Comparison of ENCODE assay signal across 1 cellular context in the genomic region with DNA sequence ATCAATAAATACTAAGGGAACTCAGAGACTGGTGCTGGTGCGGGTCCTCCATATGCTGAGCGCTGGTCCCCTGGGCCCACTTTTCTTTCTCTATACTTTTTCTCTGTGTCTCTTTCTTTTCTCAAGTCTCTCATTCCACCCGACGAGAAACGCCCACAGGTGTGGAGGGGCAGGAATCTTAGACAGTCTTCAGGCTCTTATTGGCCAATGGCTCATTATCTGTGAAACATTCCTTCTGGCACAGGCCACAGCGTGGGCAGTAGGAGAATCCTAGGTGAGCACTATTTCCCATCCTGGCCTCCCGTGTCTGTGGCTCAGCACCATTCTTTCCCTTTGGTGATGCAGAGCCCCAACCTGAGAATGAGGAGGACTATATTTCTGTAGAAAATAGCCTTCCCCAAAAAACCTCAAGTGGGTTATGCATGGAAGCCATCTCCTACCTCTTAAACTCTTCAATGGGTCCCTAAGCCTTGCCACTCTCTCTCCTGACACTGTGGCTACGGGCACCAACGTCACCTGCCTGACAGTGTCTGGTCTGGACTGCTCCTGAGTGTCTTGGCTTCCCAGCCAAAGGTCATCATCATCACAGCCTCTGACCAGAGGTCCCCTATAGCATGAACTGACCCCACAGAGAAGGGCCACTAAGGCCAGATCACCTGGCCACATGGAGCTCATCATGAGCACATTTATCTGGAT.
TF ChIP-seq lines count a peak whose summit lies in the region.

No MANE protein-coding gene starts in this region.

TF ChIP-seq in GM23338, 12 proteins besides CTCF, POLR2A, EP300 and RAD21:
- TF ChIP-seq, protein P1, sequence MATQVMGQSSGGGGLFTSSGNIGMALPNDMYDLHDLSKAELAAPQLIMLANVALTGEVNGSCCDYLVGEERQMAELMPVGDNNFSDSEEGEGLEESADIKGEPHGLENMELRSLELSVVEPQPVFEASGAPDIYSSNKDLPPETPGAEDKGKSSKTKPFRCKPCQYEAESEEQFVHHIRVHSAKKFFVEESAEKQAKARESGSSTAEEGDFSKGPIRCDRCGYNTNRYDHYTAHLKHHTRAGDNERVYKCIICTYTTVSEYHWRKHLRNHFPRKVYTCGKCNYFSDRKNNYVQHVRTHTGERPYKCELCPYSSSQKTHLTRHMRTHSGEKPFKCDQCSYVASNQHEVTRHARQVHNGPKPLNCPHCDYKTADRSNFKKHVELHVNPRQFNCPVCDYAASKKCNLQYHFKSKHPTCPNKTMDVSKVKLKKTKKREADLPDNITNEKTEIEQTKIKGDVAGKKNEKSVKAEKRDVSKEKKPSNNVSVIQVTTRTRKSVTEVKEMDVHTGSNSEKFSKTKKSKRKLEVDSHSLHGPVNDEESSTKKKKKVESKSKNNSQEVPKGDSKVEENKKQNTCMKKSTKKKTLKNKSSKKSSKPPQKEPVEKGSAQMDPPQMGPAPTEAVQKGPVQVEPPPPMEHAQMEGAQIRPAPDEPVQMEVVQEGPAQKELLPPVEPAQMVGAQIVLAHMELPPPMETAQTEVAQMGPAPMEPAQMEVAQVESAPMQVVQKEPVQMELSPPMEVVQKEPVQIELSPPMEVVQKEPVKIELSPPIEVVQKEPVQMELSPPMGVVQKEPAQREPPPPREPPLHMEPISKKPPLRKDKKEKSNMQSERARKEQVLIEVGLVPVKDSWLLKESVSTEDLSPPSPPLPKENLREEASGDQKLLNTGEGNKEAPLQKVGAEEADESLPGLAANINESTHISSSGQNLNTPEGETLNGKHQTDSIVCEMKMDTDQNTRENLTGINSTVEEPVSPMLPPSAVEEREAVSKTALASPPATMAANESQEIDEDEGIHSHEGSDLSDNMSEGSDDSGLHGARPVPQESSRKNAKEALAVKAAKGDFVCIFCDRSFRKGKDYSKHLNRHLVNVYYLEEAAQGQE (IDR thresholded peaks at IDR 0.05; ENCODE audit: unreplicated experiment) = no peak
- no peak for TF ChIP-seq JUNB (IDR thresholded peaks at IDR 0.05; ENCODE audit: unreplicated experiment)
